In genomic region chr9:137445275-137445807, GRCh38 we compare ENCODE assay signal across 8 cellular contexts. TPM values are rescaled to one million over a fixed set of nuclear protein-coding genes. Genes with fewer than 3 reads are reported as not detected.
A peak's percentile ranks its signal among the peaks of the same experiment; 100 is the strongest.
DNase-seq lines count a peak whose midpoint lies in the region; ATAC-seq and TF ChIP-seq lines count a peak whose summit lies in the region.
"Had no signal": no experiment of that assay in that cellular context is flagged by ENCODE, and none has a peak within 500 bp of the region (broad histone marks: within the 10 kb centered on the region; RNA-seq: fewer than 3 reads in every experiment).

No MANE protein-coding gene starts in this region.

- H3K36me3 ChIP-seq in esophagus squamous epithelium, result peaks cover 0 to 20% (median 0%) of the 10 kb centered on the region in 3 donors

- TF ChIP-seq POLR2A in esophagus squamous epithelium (IDR thresholded peaks at IDR 0.05), result no peak

- H3K9me3 ChIP-seq in esophagus squamous epithelium, result no peaks in the 10 kb centered on the region

- peaks cover 17% of the 10 kb centered on the region for H3K4me1 Mint-ChIP-seq in neural crest cell
- peaks cover 59% of the 10 kb centered on the region for H3K4me1 Mint-ChIP-seq in stimulated activated naive CD8-positive, alpha-beta T cell treated with anti-CD3 and anti-CD28 coated beads, Interleukin-15, amount 100 ng/mL, for 72 hours

- TF ChIP-seq CTCF in GM12873 (IDR thresholded peaks at IDR 0.05; ENCODE audit: insufficient read depth, low read depth, low read length, missing control alignments), result peak; percentile 86
- peak; percentile 70 for TF ChIP-seq CTCF in HL-60 (IDR thresholded peaks at IDR 0.05; ENCODE audit: insufficient read depth, low read length)
- TF ChIP-seq CTCF in esophagus squamous epithelium (IDR thresholded peaks at IDR 0.05), result peak; percentile 81 to 89 (median 86)
- peak; percentile 81 for TF ChIP-seq CTCF in neural crest cell (conservative IDR thresholded peaks at IDR 0.05)

- intact Hi-C loops in esophagus squamous epithelium (cut with DNase I), result no loop called here

- no peak overlapping the region for H3K4me3 ChIP-seq in HL-60 (replicated peaks; ENCODE audit: insufficient read depth, low read length)
- no peak overlapping the region for H3K4me3 ChIP-seq in esophagus squamous epithelium

- peak in 1 of 2 experiments; percentile 79 for DNase-seq in HL-60 (ENCODE audit: low read depth in 1 of 2, low spot score in 1 of 2)
- peak; percentile 78 for DNase-seq in OCI-M1 (lab: John Stamatoyannopoulos, UW)
- DNase-seq in activated T-cell treated with anti-CD3 and anti-CD28 coated beads for 4 hours, result peak; percentile 90
- DNase-seq in esophagus squamous epithelium (lab: John Stamatoyannopoulos, UW), result no peak
- peak; percentile 84 for DNase-seq in neural crest cell (ENCODE audit: low read depth, low spot score)
- DNase-seq in stimulated activated naive CD8-positive, alpha-beta T cell treated with anti-CD3 and anti-CD28 coated beads, Interleukin-15, amount 100 ng/mL, for 72 hours, result peak; percentile 83 to 86

- H3K27me3 ChIP-seq in HL-60 (ENCODE audit: insufficient read depth, poor library complexity, severe bottlenecking) (no peaks in the 10 kb centered on the region), esophagus squamous epithelium (peaks cover 0 to 53% (median 2%) of the 10 kb centered on the region in 4 donors)

- H3K36me3 Mint-ChIP-seq in neural crest cell (ENCODE audit: low read depth), result no peaks in the 10 kb centered on the region

- WGBS in esophagus squamous epithelium, 2 donors, result 3 to 6% methylated on average over 5 to 8 of the region's 14 CpGs

- no peak overlapping the region for H3K4me3 Mint-ChIP-seq in neural crest cell
- H3K4me3 Mint-ChIP-seq in stimulated activated naive CD8-positive, alpha-beta T cell treated with anti-CD3 and anti-CD28 coated beads, Interleukin-15, amount 100 ng/mL, for 72 hours, result no peak overlapping the region

- H3K27me3 Mint-ChIP-seq in neural crest cell (ENCODE audit: low read depth), result peaks cover 23% of the 10 kb centered on the region
- peaks cover 29% of the 10 kb centered on the region for H3K27me3 Mint-ChIP-seq in stimulated activated naive CD8-positive, alpha-beta T cell treated with anti-CD3 and anti-CD28 coated beads, Interleukin-15, amount 100 ng/mL, for 72 hours

- no peak overlapping the region for H3K27ac Mint-ChIP-seq in neural crest cell (ENCODE audit: unreplicated experiment)
- no peak overlapping the region for H3K27ac Mint-ChIP-seq in stimulated activated naive CD8-positive, alpha-beta T cell treated with anti-CD3 and anti-CD28 coated beads, Interleukin-15, amount 100 ng/mL, for 72 hours

- H3K4me1 ChIP-seq in esophagus squamous epithelium, result peaks cover 8 to 28% (median 16%) of the 10 kb centered on the region in 3 donors

- ATAC-seq in stimulated activated naive CD8-positive, alpha-beta T cell treated with anti-CD3 and anti-CD28 coated beads, Interleukin-15, amount 100 ng/mL, for 72 hours, result peak; percentile 80

- H3K9me3 Mint-ChIP-seq in neural crest cell, result no peaks in the 10 kb centered on the region
- H3K9me3 Mint-ChIP-seq in stimulated activated naive CD8-positive, alpha-beta T cell treated with anti-CD3 and anti-CD28 coated beads, Interleukin-15, amount 100 ng/mL, for 72 hours, result no peaks in the 10 kb centered on the region

- no peak overlapping the region for H3K27ac ChIP-seq in HL-60 (replicated peaks)
- no peak overlapping the region for H3K27ac ChIP-seq in esophagus squamous epithelium

RNA-seq across cellular contexts. Expression of gene ENTPD8, which starts 4.2 kb away (rescaled TPM):
- total RNA-seq in esophagus squamous epithelium (not detected), neural crest cell (0.12 and 0.14 TPM in 2 replicates)
- total RNA-seq: mononuclear cell had no signal

RNA-seq across cellular contexts. Expression of gene NSMF, which starts 13.8 kb away (rescaled TPM):
- 10 to 100 TPM; 16.2 to 38.1 (median 20.6) TPM for total RNA-seq in esophagus squamous epithelium
- total RNA-seq in neural crest cell, result 64.4 and 65.3 TPM in 2 replicates

RNA-seq across cellular contexts. Expression of gene NOXA1, which starts 22.1 kb away (rescaled TPM):
- total RNA-seq in esophagus squamous epithelium, result 1 to 10 TPM; 2.1 to 7.4 (median 4.8) TPM
- 0.89 and 0.98 TPM in 2 replicates for total RNA-seq in neural crest cell

RNA-seq across cellular contexts. Expression of gene EXD3, which starts 22.4 kb away (rescaled TPM):
- total RNA-seq in esophagus squamous epithelium, result 10 to 100 TPM in 2 of 4 donors, 1 to 10 TPM in 2; 2.8 to 16.8 (median 9.1) TPM
- total RNA-seq in neural crest cell, result 15.1 and 17.6 TPM in 2 replicates
